In the genomic region with DNA sequence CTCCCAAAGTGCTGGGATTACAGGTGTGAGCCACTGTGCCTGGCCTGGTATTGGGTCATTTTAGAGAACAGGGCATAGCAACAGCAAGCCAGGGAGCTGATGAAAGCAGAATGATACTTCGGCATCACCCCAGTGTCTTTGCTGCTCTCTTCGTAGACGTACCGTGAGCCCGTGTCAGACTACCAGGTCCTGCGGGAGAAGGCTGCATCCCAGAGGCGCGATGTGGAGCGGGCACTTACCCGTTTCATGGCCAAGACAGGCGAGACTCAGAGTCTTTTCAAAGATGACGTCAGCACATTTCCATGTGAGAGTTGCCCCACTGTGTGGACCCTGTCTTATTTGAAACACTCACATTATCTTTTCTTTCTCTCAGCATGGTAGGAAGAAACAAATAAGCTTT, we compare ENCODE assay signal across 21 cellular contexts.
"Had no signal": no experiment of that assay in that cellular context is flagged by ENCODE, and none has a peak within 500 bp of the region (broad histone marks: within the 10 kb centered on the region; RNA-seq: fewer than 3 reads in every experiment).

No MANE protein-coding gene starts in this region.

- H3K4me1 ChIP-seq: breast epithelium had no signal

- H3K4me3 ChIP-seq: breast epithelium had no signal

- H3K4me1 Mint-ChIP-seq: activated CD4-positive, alpha-beta T cell treated with anti-CD3 and anti-CD28 coated beads for 36 hours had no signal

- H3K27ac Mint-ChIP-seq: activated CD4-positive, alpha-beta T cell treated with anti-CD3 and anti-CD28 coated beads for 36 hours had no signal

- H3K27ac ChIP-seq: breast epithelium, WERI-Rb-1 had no signal

- ATAC-seq: activated CD4-positive, alpha-beta T cell treated with anti-CD3 and anti-CD28 coated beads for 36 hours; Panc1; Right ventricle myocardium inferior had no signal

- H3K27me3 ChIP-seq: breast epithelium had no signal

- H3K9me3 ChIP-seq: breast epithelium, SK-N-SH had no signal

- H3K4me3 Mint-ChIP-seq: activated CD4-positive, alpha-beta T cell treated with anti-CD3 and anti-CD28 coated beads for 36 hours had no signal

- H3K27me3 Mint-ChIP-seq: activated CD4-positive, alpha-beta T cell treated with anti-CD3 and anti-CD28 coated beads for 36 hours had no signal

- DNase-seq: activated CD4-positive, alpha-beta T cell treated with anti-CD3 and anti-CD28 coated beads for 36 hours; activated naive CD4-positive, alpha-beta T cell treated with anti-CD3 and anti-CD28 coated beads, Interleukin-2, amount 50 U/mL, for 16 hours; activated T-cell treated with anti-CD3 and anti-CD28 coated beads for 4 hours; caudate nucleus; Kasumi-1; KBM-7; NCI-H1105 treated with DMSO at 0.1 percent for 48 hours; NCI-H1436 treated with DMSO at 0.1 percent for 48 hours; NCI-H187; NCI-H2081; NCI-H510A treated with DMSO at 0.1 percent for 48 hours; NCI-H69; NK-92 treated with Interleukin-12 subunit alpha and Interleukin-12 subunit beta, amount 100 ng/mL, for 24 hours; OCI-M1; RPMI8226; SK-N-SH; T-helper 1 cell; WERI-Rb-1 had no signal
